In genomic region chr15:81302605-81303204, GRCh38 we compare ENCODE assay signal across 11 cellular contexts. TPM values are rescaled to one million over a fixed set of nuclear protein-coding genes. Genes with fewer than 3 reads are reported as not detected.
A peak's percentile ranks its signal among the peaks of the same experiment; 100 is the strongest.
DNase-seq lines count a peak whose midpoint lies in the region; ATAC-seq and TF ChIP-seq lines count a peak whose summit lies in the region.
"Had no signal": no experiment of that assay in that cellular context is flagged by ENCODE, and none has a peak within 500 bp of the region (broad histone marks: within the 10 kb centered on the region; RNA-seq: fewer than 3 reads in every experiment).

No MANE protein-coding gene starts in this region.

- no peak for TF ChIP-seq CTCF in WERI-Rb-1 (IDR thresholded peaks at IDR 0.05; ENCODE audit: low read depth, low read length)
- TF ChIP-seq CTCF in nephron progenitor cell (IDR thresholded peaks at IDR 0.05) = no peak

- no peaks in the 10 kb centered on the region for H3K9me3 Mint-ChIP-seq in CD8-positive, alpha-beta memory T cell
- no peaks in the 10 kb centered on the region for H3K9me3 Mint-ChIP-seq in activated CD4-positive, alpha-beta memory T cell treated with anti-CD3 and anti-CD28 coated beads for 36 hours
- no peaks in the 10 kb centered on the region for H3K9me3 Mint-ChIP-seq in nephron progenitor cell

- CTCF ChIA-PET in CD8-positive, alpha-beta memory T cell (lab: Charles Lee) = interaction anchor here (1.2 to 4.0 kb wide), 7 partner anchors 9 to 37 kb away, joined by 3 to 31 read pairs (median 7); no protein-coding TSS in a partner anchor
- CTCF ChIA-PET in activated CD4-positive, alpha-beta memory T cell treated with anti-CD3 and anti-CD28 coated beads for 36 hours (lab: Charles Lee) = interaction anchor here (1.2 to 4.6 kb wide), 8 partner anchors 9 to 98 kb away, joined by 3 to 37 read pairs (median 8); no protein-coding TSS in a partner anchor

- intact Hi-C loops in activated CD4-positive, alpha-beta memory T cell treated with anti-CD3 and anti-CD28 coated beads for 36 hours (cut with micrococcal nuclease) = loop anchor here (1.0 to 10.0 kb wide), 4 partner anchors 8 to 962 kb away; partner anchors contain the start of genes EFL1, SAXO2 and STARD5

- H3K27ac ChIP-seq in CD8-positive, alpha-beta memory T cell (ENCODE audit: low read depth, low read length) = peak overlapping the region; percentile 45
- no peak overlapping the region for H3K27ac ChIP-seq in WERI-Rb-1
- H3K27ac ChIP-seq: cardiac muscle cell, psoas muscle had no signal

- H3K4me1 Mint-ChIP-seq in CD8-positive, alpha-beta memory T cell = peaks cover 69 to 73% (median 73%) of the 10 kb centered on the region in 3 donors
- H3K4me1 Mint-ChIP-seq in activated CD4-positive, alpha-beta memory T cell treated with anti-CD3 and anti-CD28 coated beads for 36 hours (ENCODE audit: low read depth) = peaks cover 73% of the 10 kb centered on the region
- peaks cover 28% of the 10 kb centered on the region for H3K4me1 Mint-ChIP-seq in nephron progenitor cell

- H3K4me1 ChIP-seq in CD8-positive, alpha-beta memory T cell (ENCODE audit: insufficient read depth, low read length) = peaks cover 69% of the 10 kb centered on the region
- H3K4me1 ChIP-seq: psoas muscle had no signal

- POLR2A ChIA-PET in CD8-positive, alpha-beta memory T cell (lab: Charles Lee) = interaction anchor here (0.6 to 1.5 kb wide), 6 partner anchors 8 to 27 kb away, joined by 3 to 10 read pairs (median 4); partner anchors contain the start of gene STARD5
- POLR2A ChIA-PET in activated CD4-positive, alpha-beta memory T cell treated with anti-CD3 and anti-CD28 coated beads for 36 hours (lab: Charles Lee) = interaction anchor here (1.1 to 3.8 kb wide), 5 partner anchors 8 to 959 kb away, joined by 3 to 24 read pairs (median 8); partner anchors contain the start of genes EFL1, SAXO2 and TLNRD1

- no peaks in the 10 kb centered on the region for H3K27me3 ChIP-seq in CD8-positive, alpha-beta memory T cell (ENCODE audit: insufficient read depth, low read length, poor library complexity, severe bottlenecking)
- no peaks in the 10 kb centered on the region for H3K27me3 ChIP-seq in WERI-Rb-1 (ENCODE audit: insufficient read depth, low read depth, severe bottlenecking)
- H3K27me3 ChIP-seq: cardiac muscle cell had no signal

- DNase-seq in CD8-positive, alpha-beta memory T cell = no peak
- no peak for DNase-seq in activated CD4-positive, alpha-beta memory T cell treated with anti-CD3 and anti-CD28 coated beads for 36 hours
- DNase-seq in mesenteric fat pad (ENCODE audit: low spot score) (peak; percentile 14), WERI-Rb-1 (no peak), hepatic stellate cell (ENCODE audit: low spot score) (no peak), nephron progenitor cell (no peak)
- no peak for DNase-seq in stimulated activated CD4-positive, alpha-beta T cell treated with anti-CD3 and anti-CD28 coated beads, Interleukin-2, amount 100 ng/mL, for 48 hours
- DNase-seq: NCI-H774, psoas muscle had no signal

- peaks cover 57 to 100% (median 63%) of the 10 kb centered on the region in 3 donors for H3K36me3 Mint-ChIP-seq in CD8-positive, alpha-beta memory T cell
- H3K36me3 Mint-ChIP-seq in activated CD4-positive, alpha-beta memory T cell treated with anti-CD3 and anti-CD28 coated beads for 36 hours = peaks cover 75% of the 10 kb centered on the region
- no peaks in the 10 kb centered on the region for H3K36me3 Mint-ChIP-seq in nephron progenitor cell (ENCODE audit: low read depth)

- peak; percentile 2 for ATAC-seq in HG02852 (IDR thresholded peaks at IDR 0.05; ENCODE audit: unreplicated experiment)
- ATAC-seq: psoas muscle had no signal

- H3K4me3 Mint-ChIP-seq in CD8-positive, alpha-beta memory T cell = peak overlapping the region; percentile 96 to 100 (median 99)
- peak overlapping the region; percentile 99 for H3K4me3 Mint-ChIP-seq in activated CD4-positive, alpha-beta memory T cell treated with anti-CD3 and anti-CD28 coated beads for 36 hours
- no peak overlapping the region for H3K4me3 Mint-ChIP-seq in nephron progenitor cell

- peak overlapping the region; percentile 90 to 100 (median 97) for H3K27ac Mint-ChIP-seq in CD8-positive, alpha-beta memory T cell
- H3K27ac Mint-ChIP-seq in activated CD4-positive, alpha-beta memory T cell treated with anti-CD3 and anti-CD28 coated beads for 36 hours = peak overlapping the region; percentile 99
- no peak overlapping the region for H3K27ac Mint-ChIP-seq in nephron progenitor cell

- peaks cover 89% of the 10 kb centered on the region for H3K36me3 ChIP-seq in CD8-positive, alpha-beta memory T cell (ENCODE audit: insufficient read depth, low read length)
- H3K36me3 ChIP-seq in WERI-Rb-1 = no peaks in the 10 kb centered on the region
- H3K36me3 ChIP-seq: cardiac muscle cell had no signal

- H3K9me3 ChIP-seq in CD8-positive, alpha-beta memory T cell (ENCODE audit: low read length) = no peaks in the 10 kb centered on the region
- H3K9me3 ChIP-seq in WERI-Rb-1 (ENCODE audit: severe bottlenecking) = no peaks in the 10 kb centered on the region
- H3K9me3 ChIP-seq: psoas muscle had no signal

- peak overlapping the region; percentile 85 for H3K4me3 ChIP-seq in CD8-positive, alpha-beta memory T cell (ENCODE audit: low read length)
- no peak overlapping the region for H3K4me3 ChIP-seq in WERI-Rb-1 (ENCODE audit: low read depth, low read length)
- H3K4me3 ChIP-seq: cardiac muscle cell, psoas muscle had no signal

- no peaks in the 10 kb centered on the region for H3K27me3 Mint-ChIP-seq in CD8-positive, alpha-beta memory T cell
- no peaks in the 10 kb centered on the region for H3K27me3 Mint-ChIP-seq in activated CD4-positive, alpha-beta memory T cell treated with anti-CD3 and anti-CD28 coated beads for 36 hours
- H3K27me3 Mint-ChIP-seq in nephron progenitor cell (ENCODE audit: low read depth, poor library complexity) = peaks cover 23% of the 10 kb centered on the region

RNA-seq across cellular contexts. Expression of gene STARD5, which starts 21.2 kb away (rescaled TPM):
- 1 to 10 TPM; 4.4 to 5.8 TPM for total RNA-seq in CD8-positive, alpha-beta memory T cell
- 2.6 TPM for polyA plus RNA-seq in CD8-positive, alpha-beta memory T cell
- 1 to 10 TPM; 7.3 to 9.1 TPM for total RNA-seq in activated CD4-positive, alpha-beta memory T cell treated with anti-CD3 and anti-CD28 coated beads for 36 hours
- 3.3 TPM for total RNA-seq in mesenteric fat pad
